In genomic region chr1:231420299-231420958, GRCh38 we compare ENCODE assay signal across 9 cellular contexts. TPM values are rescaled to one million over a fixed set of nuclear protein-coding genes. Genes with fewer than 3 reads are reported as not detected.
A peak's percentile ranks its signal among the peaks of the same experiment; 100 is the strongest.
DNase-seq lines count a peak whose midpoint lies in the region; ATAC-seq, FAIRE-seq and TF ChIP-seq lines count a peak whose summit lies in the region.
"Had no signal": no experiment of that assay in that cellular context is flagged by ENCODE, and none has a peak within 500 bp of the region (broad histone marks: within the 10 kb centered on the region; RNA-seq: fewer than 3 reads in every experiment).

No MANE protein-coding gene starts in this region.

- H3K4me1 ChIP-seq in adrenal gland (replicated peaks in 1 of 2) (peaks cover 31 to 63% of the 10 kb centered on the region in 2 donors), keratinocyte (ENCODE audit: control insufficient read depth, extremely low read depth, insufficient read depth, low read length) (peaks cover 31% of the 10 kb centered on the region), testis (peaks cover 12% of the 10 kb centered on the region)

- peak overlapping the region; percentile 80 for H2AFZ ChIP-seq in keratinocyte (ENCODE audit: control insufficient read depth, low read length)

- H3K27ac ChIP-seq in adrenal gland: peak overlapping the region; percentile 60 to 100 (median 99)
- H3K27ac ChIP-seq in keratinocyte (ENCODE audit: control insufficient read depth, insufficient read depth, low read length): peak overlapping the region; percentile 65
- H3K27ac ChIP-seq in testis: peak overlapping the region; percentile 95 to 99

- peak overlapping the region; percentile 76 for H3K9ac ChIP-seq in keratinocyte (ENCODE audit: control insufficient read depth, extremely low read depth, insufficient read depth, low read length)

- peaks cover 2% of the 10 kb centered on the region for H4K20me1 ChIP-seq in keratinocyte (ENCODE audit: control insufficient read depth, extremely low read depth, insufficient read depth, low read length)

- DNase-seq in DMS 273 (lab: John Stamatoyannopoulos, UW; ENCODE audit: unreplicated experiment): peak; percentile 55
- no peak for DNase-seq in DMS 273 treated with DMSO at 0.1 percent for 48 hours (lab: John Stamatoyannopoulos, UW)
- DNase-seq in MV-4-11 (lab: John Stamatoyannopoulos, UW): peak; percentile 66
- no peak for DNase-seq in adrenal gland
- no peak for DNase-seq in keratinocyte (ENCODE audit: low read depth, low spot score)
- no peak for DNase-seq in testis

- no peaks in the 10 kb centered on the region for H3K9me1 ChIP-seq in keratinocyte (ENCODE audit: control insufficient read depth, extremely low read depth, insufficient read depth, low read length)

- no peak for FAIRE-seq in keratinocyte (lab: Jason Lieb, UNC)
- FAIRE-seq: A204.1 had no signal

- H3K27me3 ChIP-seq in adrenal gland (no peaks in the 10 kb centered on the region), keratinocyte (ENCODE audit: control insufficient read depth, extremely low read depth, insufficient read depth, low read length) (no peaks in the 10 kb centered on the region), testis (no peaks in the 10 kb centered on the region)

- TF ChIP-seq POLR2A in adrenal gland (IDR thresholded peaks at IDR 0.05) (no peak), testis (IDR thresholded peaks at IDR 0.05) (no peak)

- H3K79me2 ChIP-seq in keratinocyte (ENCODE audit: control insufficient read depth, insufficient read depth, low read length): peaks cover 62% of the 10 kb centered on the region

- H3K4me2 ChIP-seq in keratinocyte (ENCODE audit: control insufficient read depth, extremely low read depth, insufficient read depth, low read depth, low read length): peak overlapping the region; percentile 99

- no peak for ATAC-seq in GM21528 (IDR thresholded peaks at IDR 0.05; ENCODE audit: low FRiP score, unreplicated experiment)
- ATAC-seq in GM18502 (IDR thresholded peaks at IDR 0.05; ENCODE audit: poor library complexity, unreplicated experiment): no peak

- TF ChIP-seq CTCF in adrenal gland (IDR thresholded peaks at IDR 0.05) (no peak), keratinocyte (optimal IDR thresholded peaks at IDR 0.05 in 1 of 3, IDR thresholded peaks at IDR 0.05 in 1 of 3, conservative IDR thresholded peaks at IDR 0.05 in 1 of 3; ENCODE audit: extremely low read depth in 1 of 3, insufficient read depth in 2 of 3, low read length in 3 of 3) (no peak), testis (IDR thresholded peaks at IDR 0.05) (no peak)

- H3K36me3 ChIP-seq in adrenal gland (replicated peaks in 1 of 2) (no peaks in the 10 kb centered on the region), keratinocyte (ENCODE audit: control insufficient read depth in 2 of 2, extremely low read depth in 1 of 2, insufficient read depth in 2 of 2, low read length in 2 of 2) (no peaks in the 10 kb centered on the region), testis (ENCODE audit: low read depth, missing control alignments) (no peaks in the 10 kb centered on the region)

- 0 to 3% (median 0%) methylated on average over 13 to 18 of the region's 18 CpGs for WGBS in adrenal gland, 4 donors
- WGBS in testis, 2 donors: 1% methylated on average over 18 of the region's 18 CpGs

- intact Hi-C loops in adrenal gland (cut with DNase I) (loop anchor here (5.0 to 10.0 kb wide), 3 partner anchors 56 to 114 kb away; no protein-coding TSS in a partner anchor), testis (cut with DNase I; ENCODE audit: low total_unique reads) (no loop called here)

- H3K9me3 ChIP-seq in adrenal gland (replicated peaks in 1 of 3) (no peaks in the 10 kb centered on the region), keratinocyte (ENCODE audit: control insufficient read depth, low read depth, low read length) (no peaks in the 10 kb centered on the region), testis (no peaks in the 10 kb centered on the region)

- peak overlapping the region; percentile 4 to 95 (median 73) for H3K4me3 ChIP-seq in adrenal gland
- peak overlapping the region; percentile 88 to 95 (median 94) for H3K4me3 ChIP-seq in keratinocyte (ENCODE audit: control insufficient read depth in 2 of 3, extremely low read depth in 1 of 3, insufficient read depth in 2 of 3, low read depth in 1 of 3, low read length in 3 of 3)
- H3K4me3 ChIP-seq in testis: peak overlapping the region; percentile 72 to 91

- dilution Hi-C loops in keratinocyte (cut with MboI; ENCODE audit: extremely low pct_ligation_motif_present, low sequenced_read_pairs): no loop called here

RNA-seq across cellular contexts. Expression of gene EGLN1, which starts 1.7 kb away (rescaled TPM):
- total RNA-seq in adrenal gland (10 to 100 TPM; 33.4 to 57.5 (median 49.2) TPM), testis (10 to 100 TPM; 47.7 to 64.5 TPM)
- polyA plus RNA-seq in adrenal gland (10 to 100 TPM in 1 of 3 donors, 1 to 10 TPM in 2; 7.9 to 72.3 (median 8.8) TPM), keratinocyte (15.5 to 34.1 TPM (median 17.6 TPM) in 3 replicates), testis (ENCODE audit: insufficient read depth, low read depth, low replicate concordance) (30.5 TPM)
- 12.7 TPM for polyA plus RNA-seq in keratinocyte (2011; ENCODE audit: low read depth)
- 17.4 and 40.9 TPM in 2 replicates for polyA plus RNA-seq in keratinocyte (2011; cell fraction: cytosol; rRNA removed)
- 11.8 and 16.1 TPM in 2 replicates for polyA plus RNA-seq in keratinocyte (2011; cell fraction: nucleus; rRNA removed)
- 18.3 and 18.7 TPM in 2 replicates for polyA plus RNA-seq in keratinocyte (2012; ENCODE audit: low replicate concordance)
- polyA minus RNA-seq in keratinocyte: 2.9 to 44.8 TPM (median 15.0 TPM) in 3 replicates
- polyA minus RNA-seq in keratinocyte (2011; cell fraction: cytosol; rRNA and poly(A)+ RNA removed): 22.3 TPM
- 13.2 and 15.7 TPM in 2 replicates for polyA minus RNA-seq in keratinocyte (2011; cell fraction: nucleus; rRNA and poly(A)+ RNA removed)

Comparison
In these comparisons a context has a peak if more than half of its experiments do, and no peak if none do; other contexts are left out.
1. DNase-seq: peak in DMS 273 (single experiment) and MV-4-11 (single experiment); none in DMS 273 treated with DMSO at 0.1 percent for 48 hours (single experiment), adrenal gland (0 of 7), keratinocyte (single experiment) and testis (single experiment).
2. Peak in every context shown above with its lines, with median percentiles within 50 percentile points of each other: H3K27ac ChIP-seq and H3K4me3 ChIP-seq.